ENCODE assay signal across 9 cellular contexts in the genomic region with DNA sequence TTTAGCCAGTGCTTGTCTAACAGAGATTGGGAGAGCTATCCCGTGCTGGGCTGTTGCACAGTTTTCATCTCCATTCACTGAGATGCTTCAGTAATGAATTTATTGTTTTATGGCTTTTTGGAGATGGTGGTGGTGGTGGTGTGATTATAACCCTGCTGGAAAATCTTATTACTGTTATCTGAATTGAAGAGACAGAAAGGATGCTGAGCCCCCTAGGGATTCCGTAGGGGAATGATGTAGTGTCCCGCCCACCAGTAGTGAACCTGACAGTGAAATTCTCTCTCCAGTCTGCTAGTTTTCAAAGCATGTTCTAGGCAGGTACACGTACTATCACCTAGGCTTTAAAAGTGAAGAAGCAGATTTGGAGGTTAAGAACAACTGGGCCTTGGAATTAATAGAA. TPM values are rescaled to one million over a fixed set of nuclear protein-coding genes. Genes with fewer than 3 reads are reported as not detected.
DNase-seq lines count a peak whose midpoint lies in the region; ATAC-seq and TF ChIP-seq lines count a peak whose summit lies in the region.
"Had no signal": no experiment of that assay in that cellular context is flagged by ENCODE, and none has a peak within 500 bp of the region (broad histone marks: within the 10 kb centered on the region; RNA-seq: fewer than 3 reads in every experiment).

No MANE protein-coding gene starts in this region.

- WGBS in transverse colon (ENCODE audit: low coverage in 1 of 2), 2 donors = 50 to 53% methylated on average over 4 of the region's 4 CpGs

- DNase-seq in activated naive CD4-positive, alpha-beta T cell treated with anti-CD3 and anti-CD28 coated beads, Interleukin-2, amount 10 ng/mL, durations not matched to agents 7 days and 5 days = no peak
- no peak for DNase-seq in activated naive CD4-positive, alpha-beta T cell treated with anti-CD3 and anti-CD28 coated beads, Interleukin-2, amount 50 U/mL, for 72 hours (ENCODE audit: low spot score in 2 of 2)
- DNase-seq in activated B cell treated with CpG ODN at 0.5 μM for 24 hours (no peak), iPS-NIHi11 (ENCODE audit: low spot score) (peak; percentile 39), transverse colon (no peak), NCI-H1105 treated with DMSO at 0.1 percent for 48 hours (lab: John Stamatoyannopoulos, UW) (no peak)
- DNase-seq in stimulated activated CD4-positive, alpha-beta T cell treated with anti-CD3 and anti-CD28 coated beads, Interleukin-4, amount 100 ng/mL, for 4 hours = no peak

- TF ChIP-seq EP300 in transverse colon (IDR thresholded peaks at IDR 0.05; ENCODE audit: low read depth) = no peak

- intact Hi-C loops in activated B cell treated with CpG ODN at 0.5 μM for 24 hours (cut with micrococcal nuclease) = loop anchor here (5.0 kb wide), 2 partner anchors 179 to 239 kb away; a partner anchor contains a TSS
- intact Hi-C loops in transverse colon (cut with DNase I; ENCODE audit: low total_unique reads) = loop anchor here (10.0 kb wide), 1 partner anchor 133 kb away; no protein-coding TSS in a partner anchor

- H3K27me3 ChIP-seq in transverse colon = no peaks in the 10 kb centered on the region

- no peaks in the 10 kb centered on the region for H3K9me3 ChIP-seq in transverse colon

- no peaks in the 10 kb centered on the region for H3K9me3 Mint-ChIP-seq in activated naive CD4-positive, alpha-beta T cell treated with anti-CD3 and anti-CD28 coated beads, Interleukin-2, amount 10 ng/mL, durations not matched to agents 7 days and 5 days
- no peaks in the 10 kb centered on the region for H3K9me3 Mint-ChIP-seq in activated naive CD4-positive, alpha-beta T cell treated with anti-CD3 and anti-CD28 coated beads, Interleukin-2, amount 50 U/mL, for 72 hours
- no peaks in the 10 kb centered on the region for H3K9me3 Mint-ChIP-seq in activated B cell treated with CpG ODN at 0.5 μM for 24 hours

- no peaks in the 10 kb centered on the region for H3K36me3 ChIP-seq in transverse colon

- no peak for ATAC-seq in activated naive CD4-positive, alpha-beta T cell treated with anti-CD3 and anti-CD28 coated beads, Interleukin-2, amount 50 U/mL, for 72 hours
- ATAC-seq in activated B cell treated with CpG ODN at 0.5 μM for 24 hours (ENCODE audit: low read depth) (no peak), GM18873 (IDR thresholded peaks at IDR 0.05; ENCODE audit: low FRiP score, unreplicated experiment) (no peak)

- CTCF ChIA-PET in activated naive CD4-positive, alpha-beta T cell treated with anti-CD3 and anti-CD28 coated beads, Interleukin-2, amount 10 ng/mL, durations not matched to agents 7 days and 5 days (lab: Charles Lee) = no interaction called here
- CTCF ChIA-PET in activated B cell treated with CpG ODN at 0.5 μM for 24 hours (lab: Charles Lee) = no interaction called here

- POLR2A ChIA-PET in activated B cell treated with CpG ODN at 0.5 μM for 24 hours (lab: Charles Lee) = no interaction called here

- peaks cover 72% of the 10 kb centered on the region for H3K27me3 Mint-ChIP-seq in activated naive CD4-positive, alpha-beta T cell treated with anti-CD3 and anti-CD28 coated beads, Interleukin-2, amount 10 ng/mL, durations not matched to agents 7 days and 5 days
- H3K27me3 Mint-ChIP-seq in activated B cell treated with CpG ODN at 0.5 μM for 24 hours = peaks cover 32% of the 10 kb centered on the region

- H3K36me3 Mint-ChIP-seq in activated naive CD4-positive, alpha-beta T cell treated with anti-CD3 and anti-CD28 coated beads, Interleukin-2, amount 10 ng/mL, durations not matched to agents 7 days and 5 days = peaks cover 2% of the 10 kb centered on the region
- peaks cover 6 to 11% of the 10 kb centered on the region in 2 donors for H3K36me3 Mint-ChIP-seq in activated naive CD4-positive, alpha-beta T cell treated with anti-CD3 and anti-CD28 coated beads, Interleukin-2, amount 50 U/mL, for 72 hours
- H3K36me3 Mint-ChIP-seq in activated B cell treated with CpG ODN at 0.5 μM for 24 hours (ENCODE audit: low read depth) = peaks cover 3% of the 10 kb centered on the region

- H3K4me1 ChIP-seq in transverse colon = peaks cover 5 to 22% (median 14%) of the 10 kb centered on the region in 4 donors

- peak overlapping the region in 3 of 4 donors; percentile 92 to 94 (median 93) for H3K27ac ChIP-seq in transverse colon
- H3K27ac ChIP-seq: SK-N-MC had no signal

- H3K4me3 ChIP-seq in transverse colon = peak overlapping the region in 1 of 4 donors; percentile 90

- H3K4me1 Mint-ChIP-seq in activated naive CD4-positive, alpha-beta T cell treated with anti-CD3 and anti-CD28 coated beads, Interleukin-2, amount 10 ng/mL, durations not matched to agents 7 days and 5 days = peaks cover 20% of the 10 kb centered on the region
- peaks cover 20% of the 10 kb centered on the region for H3K4me1 Mint-ChIP-seq in activated B cell treated with CpG ODN at 0.5 μM for 24 hours

- H3K4me3 Mint-ChIP-seq in activated naive CD4-positive, alpha-beta T cell treated with anti-CD3 and anti-CD28 coated beads, Interleukin-2, amount 10 ng/mL, durations not matched to agents 7 days and 5 days = peak overlapping the region; percentile 62
- peak overlapping the region; percentile 70 for H3K4me3 Mint-ChIP-seq in activated B cell treated with CpG ODN at 0.5 μM for 24 hours

- no peak overlapping the region for H3K27ac Mint-ChIP-seq in activated naive CD4-positive, alpha-beta T cell treated with anti-CD3 and anti-CD28 coated beads, Interleukin-2, amount 10 ng/mL, durations not matched to agents 7 days and 5 days
- H3K27ac Mint-ChIP-seq in activated naive CD4-positive, alpha-beta T cell treated with anti-CD3 and anti-CD28 coated beads, Interleukin-2, amount 50 U/mL, for 72 hours = no peak overlapping the region
- H3K27ac Mint-ChIP-seq in activated B cell treated with CpG ODN at 0.5 μM for 24 hours = no peak overlapping the region

- in situ Hi-C loops in transverse colon (cut with MboI; ENCODE audit: low pct_ligation_motif_present in 1 of 4, low pct_unique_long_range_greater_than_20kb in 1 of 4, low sequenced_read_pairs in 3 of 4) = no loop called here

- no peak for TF ChIP-seq POLR2A in transverse colon (IDR thresholded peaks at IDR 0.05)

- TF ChIP-seq CTCF in activated B cell treated with CpG ODN at 0.5 μM for 24 hours (IDR thresholded peaks at IDR 0.05) = no peak
- no peak for TF ChIP-seq CTCF in transverse colon (IDR thresholded peaks at IDR 0.05)

RNA-seq across cellular contexts. Expression of a gene that starts 1.9 kb away (rescaled TPM):
- 1 to 10 TPM; 1.0 to 4.7 TPM for total RNA-seq in activated naive CD4-positive, alpha-beta T cell treated with anti-CD3 and anti-CD28 coated beads, Interleukin-2, amount 50 U/mL, for 72 hours
- total RNA-seq in activated B cell treated with CpG ODN at 0.5 μM for 24 hours (1.1 and 1.6 TPM in 2 replicates), transverse colon (10 to 100 TPM; 13.9 to 18.3 (median 15.3) TPM)
